Comparison of ENCODE assay signal across 8 cellular contexts in genomic region chr6:35731414-35731735, GRCh38. TPM values are rescaled to one million over a fixed set of nuclear protein-coding genes. Genes with fewer than 3 reads are reported as not detected.
A peak's percentile ranks its signal among the peaks of the same experiment; 100 is the strongest.
DNase-seq lines count a peak whose midpoint lies in the region; ATAC-seq and TF ChIP-seq lines count a peak whose summit lies in the region.

No MANE protein-coding gene starts in this region.

- no peak for TF ChIP-seq CTCF in kidney epithelial cell (IDR thresholded peaks at IDR 0.05; ENCODE audit: insufficient read depth, low read length, poor library complexity, severe bottlenecking)

- H3K9me3 Mint-ChIP-seq in central memory CD8-positive, alpha-beta T cell, result no peaks in the 10 kb centered on the region

- H3K4me1 Mint-ChIP-seq in central memory CD8-positive, alpha-beta T cell, result peaks cover 59% of the 10 kb centered on the region

- no peaks in the 10 kb centered on the region for H3K27me3 Mint-ChIP-seq in central memory CD8-positive, alpha-beta T cell

- H3K36me3 ChIP-seq in kidney epithelial cell (ENCODE audit: control insufficient read depth, insufficient read depth, low read length), result no peaks in the 10 kb centered on the region

- peak overlapping the region; percentile 74 for H3K27ac Mint-ChIP-seq in central memory CD8-positive, alpha-beta T cell (ENCODE audit: low read depth)

- H3K4me3 ChIP-seq in kidney epithelial cell (ENCODE audit: low read depth, low read length), result peak overlapping the region; percentile 57

- peaks cover 20% of the 10 kb centered on the region for H3K36me3 Mint-ChIP-seq in central memory CD8-positive, alpha-beta T cell (ENCODE audit: insufficient read depth)

- no peaks in the 10 kb centered on the region for H3K27me3 ChIP-seq in kidney epithelial cell (ENCODE audit: control insufficient read depth, insufficient read depth, low read length)

- peak overlapping the region; percentile 84 for H3K4me3 Mint-ChIP-seq in central memory CD8-positive, alpha-beta T cell

- ATAC-seq in GM18519 (IDR thresholded peaks at IDR 0.05; ENCODE audit: low FRiP score, unreplicated experiment) (peak; percentile 27), HG03045 (IDR thresholded peaks at IDR 0.05; ENCODE audit: unreplicated experiment) (peak; percentile 49)
- peak; percentile 41 for ATAC-seq in central memory CD8-positive, alpha-beta T cell (replicated peaks; ENCODE audit: extremely low read depth, poor library complexity, severe bottlenecking)

- DNase-seq in A172 (ENCODE audit: low spot score) (peak; percentile 75), NCI-H226 (peak; percentile 51), kidney epithelial cell (ENCODE audit: low read depth) (no peak)
- DNase-seq in activated CD4-positive, CD25-positive, alpha-beta regulatory T cell treated with anti-CD3 and anti-CD28 coated beads, Interleukin-2, amount 50 U/mL, for 72 hours, result peak; percentile 78
- peak; percentile 90 to 93 for DNase-seq in central memory CD8-positive, alpha-beta T cell (ENCODE audit: low spot score in 2 of 2)
- DNase-seq in stimulated activated CD4-positive, alpha-beta T cell treated with anti-CD3 and anti-CD28 coated beads, Interleukin-15, amount 100 ng/mL, for 24 hours, result peak; percentile 98

RNA-seq across cellular contexts. Expression of gene ARMC12, which starts 5.5 kb away (rescaled TPM):
- total RNA-seq in A172 (2014; rRNA removed; shearing (Covaris generic)), result 0.24 and 0.55 TPM in 2 replicates
- 0.29 TPM in 1 of 2 replicates, not detected in the other for total RNA-seq in kidney epithelial cell

RNA-seq across cellular contexts. Expression of gene FKBP5, which starts 42.7 kb away (rescaled TPM):
- total RNA-seq in A172 (2014; rRNA removed; shearing (Covaris generic)), result 8.3 TPM in 2 replicates
- total RNA-seq in kidney epithelial cell, result 9.7 and 10.4 TPM in 2 replicates

RNA-seq across cellular contexts. Expression of gene CLPSL2, which starts 45.0 kb away (rescaled TPM):
- total RNA-seq in A172 (2014; rRNA removed; shearing (Covaris generic)), result 4.7 TPM in 1 of 2 replicates, not detected in the other
- total RNA-seq in kidney epithelial cell, result not detected in 2 replicates

RNA-seq across cellular contexts. Expression of gene CLPSL1, which starts 49.4 kb away (rescaled TPM):
- not detected in 2 replicates for total RNA-seq in A172 (2014; rRNA removed; shearing (Covaris generic))
- not detected in 2 replicates for total RNA-seq in kidney epithelial cell
